In the genomic region with DNA sequence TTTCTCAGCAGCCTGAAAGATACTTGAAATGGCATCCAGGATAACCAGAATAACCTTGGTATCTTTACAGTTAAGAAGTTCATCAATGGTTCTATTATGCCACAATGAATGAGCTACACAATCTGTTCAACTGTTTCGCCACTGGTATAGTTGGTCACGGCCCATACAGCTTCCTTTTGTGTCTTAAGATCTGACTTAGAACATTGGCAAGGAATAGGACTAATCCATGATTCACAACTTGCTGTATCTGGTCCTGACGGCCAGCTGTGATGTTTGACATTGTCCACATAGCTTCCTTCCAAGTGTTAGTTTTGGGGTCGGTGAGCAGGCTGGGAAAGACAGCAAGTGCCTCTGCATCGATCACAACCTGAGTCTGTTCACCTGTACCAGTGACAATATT, we compare ENCODE assay signal across 20 cellular contexts.
A peak's percentile ranks its signal among the peaks of the same experiment; 100 is the strongest.
DNase-seq lines count a peak whose midpoint lies in the region; ATAC-seq, FAIRE-seq and TF ChIP-seq lines count a peak whose summit lies in the region.
"Had no signal": no experiment of that assay in that cellular context is flagged by ENCODE, and none has a peak within 500 bp of the region (broad histone marks: within the 10 kb centered on the region; RNA-seq: fewer than 3 reads in every experiment).

No MANE protein-coding gene starts in this region.

- TF ChIP-seq CTCF in esophagus muscularis mucosa (IDR thresholded peaks at IDR 0.05) (no peak), keratinocyte (optimal IDR thresholded peaks at IDR 0.05 in 1 of 3, IDR thresholded peaks at IDR 0.05 in 1 of 3, conservative IDR thresholded peaks at IDR 0.05 in 1 of 3; ENCODE audit: extremely low read depth in 1 of 3, insufficient read depth in 2 of 3, low read length in 3 of 3) (no peak), hepatocyte (IDR thresholded peaks at IDR 0.05; ENCODE audit: poor library complexity) (no peak)

- H3K4me1 ChIP-seq in esophagus muscularis mucosa (peaks cover 0 to 5% (median under 1%) of the 10 kb centered on the region in 4 donors), keratinocyte (ENCODE audit: control insufficient read depth, extremely low read depth, insufficient read depth, low read length) (no peaks in the 10 kb centered on the region), hepatocyte (ENCODE audit: insufficient read depth) (peaks cover 6% of the 10 kb centered on the region)

- H3K27ac ChIP-seq in esophagus muscularis mucosa (replicated peaks in 1 of 4) (no peak overlapping the region), keratinocyte (ENCODE audit: control insufficient read depth, insufficient read depth, low read length) (no peak overlapping the region), hepatocyte (no peak overlapping the region)
- H3K27ac ChIP-seq: HL-60 had no signal

- H3K36me3 ChIP-seq in esophagus muscularis mucosa, result no peaks in the 10 kb centered on the region
- H3K36me3 ChIP-seq in keratinocyte (ENCODE audit: control insufficient read depth in 2 of 2, extremely low read depth in 1 of 2, insufficient read depth in 2 of 2, low read length in 2 of 2), result no peaks in the 10 kb centered on the region
- H3K36me3 ChIP-seq in hepatocyte (replicated peaks; ENCODE audit: insufficient read depth, low read depth), result no peaks in the 10 kb centered on the region

- ATAC-seq in GM18502 (IDR thresholded peaks at IDR 0.05; ENCODE audit: poor library complexity, unreplicated experiment), result no peak
- ATAC-seq: GM23338, HCT116 had no signal

- no peak for TF ChIP-seq POLR2A in esophagus muscularis mucosa (IDR thresholded peaks at IDR 0.05; ENCODE audit: low read depth)

- H3K9me1 ChIP-seq in keratinocyte (ENCODE audit: control insufficient read depth, extremely low read depth, insufficient read depth, low read length), result no peaks in the 10 kb centered on the region

- H3K9me2 ChIP-seq in hepatocyte (replicated peaks; ENCODE audit: insufficient read depth), result no peaks in the 10 kb centered on the region

- DNase-seq in COLO829 (ENCODE audit: low spot score) (peak; percentile 77), esophagus muscularis mucosa (ENCODE audit: extremely low spot score) (peak; percentile 83), keratinocyte (ENCODE audit: low read depth, low spot score) (no peak), NCI-H524 (lab: John Stamatoyannopoulos, UW) (no peak), NCI-H2227 treated with DMSO at 0.1 percent for 48 hours (lab: John Stamatoyannopoulos, UW) (no peak), hepatocyte (ENCODE audit: low spot score) (no peak)
- DNase-seq: C1 segment of cervical spinal cord; Caco-2; CD4-positive, CD25-positive, alpha-beta regulatory T cell; CD8-positive, alpha-beta memory T cell; HFFc6 had no signal

- dilution Hi-C loops in keratinocyte (cut with MboI; ENCODE audit: extremely low pct_ligation_motif_present, low sequenced_read_pairs), result no loop called here

- H3K4me2 ChIP-seq in keratinocyte (ENCODE audit: control insufficient read depth, extremely low read depth, insufficient read depth, low read depth, low read length) (no peak overlapping the region), hepatocyte (no peak overlapping the region)
- H3K4me2 ChIP-seq: GM23338 had no signal

- H4K20me1 ChIP-seq in keratinocyte (ENCODE audit: control insufficient read depth, extremely low read depth, insufficient read depth, low read length) (no peaks in the 10 kb centered on the region), hepatocyte (ENCODE audit: insufficient read depth, poor library complexity, severe bottlenecking) (no peaks in the 10 kb centered on the region)

- no peaks in the 10 kb centered on the region for H3K27me3 ChIP-seq in esophagus muscularis mucosa
- H3K27me3 ChIP-seq in keratinocyte (ENCODE audit: control insufficient read depth, extremely low read depth, insufficient read depth, low read length), result no peaks in the 10 kb centered on the region
- no peaks in the 10 kb centered on the region for H3K27me3 ChIP-seq in hepatocyte

- H3K9ac ChIP-seq in keratinocyte (ENCODE audit: control insufficient read depth, extremely low read depth, insufficient read depth, low read length), result no peak overlapping the region

- 91% methylated on average over 2 of the region's 5 CpGs for WGBS in esophagus muscularis mucosa
- 91% methylated on average over 5 of the region's 5 CpGs for WGBS in hepatocyte (ENCODE audit: low lambda C conversion rate, missing lambda C conversion rate)

- H3K79me2 ChIP-seq in keratinocyte (ENCODE audit: control insufficient read depth, insufficient read depth, low read length) (no peaks in the 10 kb centered on the region), hepatocyte (no peaks in the 10 kb centered on the region)

- H2AFZ ChIP-seq in keratinocyte (ENCODE audit: control insufficient read depth, low read length) (no peak overlapping the region), hepatocyte (no peak overlapping the region)
- H2AFZ ChIP-seq: GM23338 had no signal

- H3K9me3 ChIP-seq in esophagus muscularis mucosa (no peaks in the 10 kb centered on the region), keratinocyte (ENCODE audit: control insufficient read depth, low read depth, low read length) (no peaks in the 10 kb centered on the region), hepatocyte (ENCODE audit: low read depth) (no peaks in the 10 kb centered on the region)
- H3K9me3 ChIP-seq: Caco-2 had no signal

- intact Hi-C loops in esophagus muscularis mucosa (cut with DNase I), result loop anchor here (5.0 to 10.0 kb wide), 2 partner anchors 145 to 522 kb away; no protein-coding TSS in a partner anchor

- peak; percentile 23 for FAIRE-seq in keratinocyte (lab: Jason Lieb, UNC)
- FAIRE-seq: D721Med, G401.6, GM12891, GM18507, H54 had no signal

- TF ChIP-seq EP300 in esophagus muscularis mucosa (IDR thresholded peaks at IDR 0.05), result no peak

- H3K4me3 ChIP-seq in esophagus muscularis mucosa (no peak overlapping the region), keratinocyte (ENCODE audit: control insufficient read depth in 2 of 3, extremely low read depth in 1 of 3, insufficient read depth in 2 of 3, low read depth in 1 of 3, low read length in 3 of 3) (no peak overlapping the region), hepatocyte (no peak overlapping the region)
- H3K4me3 ChIP-seq: GM23338 had no signal

Comparison
In these comparisons a context has a peak if more than half of its experiments do, and no peak if none do; other contexts are left out.
1. DNase-seq: peak in COLO829 (single experiment) and esophagus muscularis mucosa (single experiment); none in keratinocyte (single experiment), NCI-H524 (0 of 2), NCI-H2227 treated with DMSO at 0.1 percent for 48 hours (single experiment) and hepatocyte (single experiment).